ENCODE assay signal across 8 cellular contexts in genomic region chr2:195660265-195660890, GRCh38. TPM values are rescaled to one million over a fixed set of nuclear protein-coding genes. Genes with fewer than 3 reads are reported as not detected.
DNase-seq lines count a peak whose midpoint lies in the region; ATAC-seq lines count a peak whose summit lies in the region.

No MANE protein-coding gene starts in this region.

- 0 out of 2 replicates have a peak, but pooled peaks cover 7% of the 10 kb centered on the region for H3K36me3 ChIP-seq in GM23248 (ENCODE audit: low read depth)

- H3K4me3 Mint-ChIP-seq in effector memory CD8-positive, alpha-beta T cell, result peak overlapping the region; percentile 95 to 97
- peak overlapping the region; percentile 92 to 100 (median 98) for H3K4me3 Mint-ChIP-seq in naive thymus-derived CD8-positive, alpha-beta T cell

- no peaks in the 10 kb centered on the region for H3K27me3 ChIP-seq in GM23248 (replicated peaks; ENCODE audit: insufficient read depth)

- H2AFZ ChIP-seq in GM23248, result no peak overlapping the region

- in situ Hi-C loops in GM23248 (cut with MboI), result loop anchor here (25.0 kb wide), 2 partner anchors 348 to 402 kb away; partner anchors contain the start of gene DNAH7

- peak overlapping the region; percentile 99 for H3K9ac ChIP-seq in GM23248

- peaks cover 31% of the 10 kb centered on the region for H3K4me1 ChIP-seq in GM23248 (ENCODE audit: insufficient read depth)

- H3K9me3 Mint-ChIP-seq in effector memory CD8-positive, alpha-beta T cell, result peaks cover 0 to 2% of the 10 kb centered on the region in 2 donors
- peaks cover 0 to 2% (median 0%) of the 10 kb centered on the region in 9 donors for H3K9me3 Mint-ChIP-seq in naive thymus-derived CD8-positive, alpha-beta T cell

- DNase-seq in Ammon's horn (ENCODE audit: low spot score), result peak; percentile 84
- DNase-seq in GM23248, result peak; percentile 80
- peak; percentile 66 for DNase-seq in NCI-H69 (lab: John Stamatoyannopoulos, UW)
- peak; percentile 81 for DNase-seq in activated CD8-positive, alpha-beta memory T cell treated with anti-CD3 and anti-CD28 coated beads for 24 hours
- peak; percentile 80 to 87 (median 80) for DNase-seq in effector memory CD8-positive, alpha-beta T cell
- peak; percentile 57 to 91 (median 76) for DNase-seq in naive thymus-derived CD8-positive, alpha-beta T cell
- peak; percentile 34 to 87 (median 66) for DNase-seq in stimulated activated naive CD4-positive, alpha-beta T cell (lab: John Stamatoyannopoulos, UW)

- peak overlapping the region; percentile 91 for H3K4me3 ChIP-seq in GM23248

- peaks cover 26 to 48% of the 10 kb centered on the region in 2 donors for H3K4me1 Mint-ChIP-seq in effector memory CD8-positive, alpha-beta T cell (ENCODE audit: low read depth in 2 of 2)
- H3K4me1 Mint-ChIP-seq in naive thymus-derived CD8-positive, alpha-beta T cell, result peaks cover 30 to 59% (median 48%) of the 10 kb centered on the region in 4 donors

- H3K79me2 ChIP-seq in GM23248 (ENCODE audit: insufficient read depth), result peaks cover 68% of the 10 kb centered on the region

- H3F3A ChIP-seq in GM23248 (ENCODE audit: insufficient read depth), result peaks cover 65% of the 10 kb centered on the region

- no peak for ATAC-seq in effector memory CD8-positive, alpha-beta T cell (replicated peaks)
- ATAC-seq in naive thymus-derived CD8-positive, alpha-beta T cell, result no peak
- no peak for ATAC-seq in HG02981 (IDR thresholded peaks at IDR 0.05; ENCODE audit: unreplicated experiment)

- H3K27ac Mint-ChIP-seq in effector memory CD8-positive, alpha-beta T cell, result peak overlapping the region in 1 of 2 donors; percentile 100
- H3K27ac Mint-ChIP-seq in naive thymus-derived CD8-positive, alpha-beta T cell, result peak overlapping the region; percentile 98 to 100 (median 99)

- H3K36me3 Mint-ChIP-seq in effector memory CD8-positive, alpha-beta T cell (ENCODE audit: insufficient read depth), result peaks cover 41% of the 10 kb centered on the region
- H3K36me3 Mint-ChIP-seq in naive thymus-derived CD8-positive, alpha-beta T cell, result peaks cover 8 to 11% (median 9%) of the 10 kb centered on the region in 3 donors

- POLR2A ChIA-PET in naive thymus-derived CD8-positive, alpha-beta T cell (lab: Charles Lee), result interaction anchor here (0.6 to 5.2 kb wide), 12 partner anchors 10 to 161 kb away, joined by 3 to 152 read pairs (median 5); no protein-coding TSS in a partner anchor

- H4K20me1 ChIP-seq in GM23248 (ENCODE audit: insufficient read depth), result no peaks in the 10 kb centered on the region

- peak overlapping the region; percentile 93 for H3K27ac ChIP-seq in GM23248

- H3K9me2 ChIP-seq in GM23248 (ENCODE audit: insufficient read depth), result no peaks in the 10 kb centered on the region

- no peaks in the 10 kb centered on the region for H3K9me3 ChIP-seq in GM23248 (ENCODE audit: low read depth)

- H3K4me2 ChIP-seq in GM23248 (ENCODE audit: unreplicated experiment), result peak overlapping the region; percentile 93

- WGBS in GM23248 (ENCODE audit: low coverage in 1 of 2, low lambda C conversion rate in 2 of 2, missing lambda C conversion rate in 2 of 2), 2 experiments, result 35 to 39% methylated on average over 5 of the region's 5 CpGs

- H3K27me3 Mint-ChIP-seq in effector memory CD8-positive, alpha-beta T cell, result no peaks in the 10 kb centered on the region
- peaks cover 0 to 3% (median 0%) of the 10 kb centered on the region in 5 donors for H3K27me3 Mint-ChIP-seq in naive thymus-derived CD8-positive, alpha-beta T cell

RNA-seq across cellular contexts. Expression of gene SLC39A10, which starts 3.4 kb away (rescaled TPM):
- total RNA-seq in GM23248 (2014; rRNA removed; shearing (Covaris generic)), result 82.6 and 85.4 TPM in 2 replicates
- 46.4 and 48.0 TPM in 2 replicates for polyA plus RNA-seq in GM23248 (2016; fragmentation: Nextera tagmentation; extraction: Ambion mirVana)
- total RNA-seq in naive thymus-derived CD8-positive, alpha-beta T cell, result 10 to 100 TPM; 77.3 to 80.4 TPM
- polyA plus RNA-seq in naive thymus-derived CD8-positive, alpha-beta T cell, result 10 to 100 TPM in 2 of 3 donors, 1 to 10 TPM in 1; 8.1 to 14.6 (median 12.6) TPM
